ENCODE assay signal across 10 cellular contexts in genomic region chr18:8480506-8481328, GRCh38.
DNase-seq lines count a peak whose midpoint lies in the region; ATAC-seq and TF ChIP-seq lines count a peak whose summit lies in the region.
"Had no signal": no experiment of that assay in that cellular context is flagged by ENCODE, and none has a peak within 500 bp of the region (broad histone marks: within the 10 kb centered on the region; RNA-seq: fewer than 3 reads in every experiment).

No MANE protein-coding gene starts in this region.

- H2BK15ac ChIP-seq in IMR-90 (ENCODE audit: low read depth, low read length): no peak overlapping the region

- no peaks in the 10 kb centered on the region for H3K9me3 Mint-ChIP-seq in activated CD4-positive, alpha-beta T cell treated with anti-CD3 and anti-CD28 coated beads, Interleukin-2, amount 10 ng/mL, durations not matched to agents 7 days and 5 days
- H3K9me3 Mint-ChIP-seq: central memory CD8-positive, alpha-beta T cell; stimulated activated naive CD8-positive, alpha-beta T cell treated with anti-CD3 and anti-CD28 coated beads, Interleukin-15, Interleukin-2, amounts not matched to agents 100 ng/mL and 50 ng/mL, for 24 hours had no signal

- peak; percentile 93 for TF ChIP-seq RAD21 in IMR-90 (IDR thresholded peaks at IDR 0.05; ENCODE audit: low read length)

- TF ChIP-seq POLR2A in IMR-90 (IDR thresholded peaks at IDR 0.05; ENCODE audit: low read depth, low read length) (no peak), gastroesophageal sphincter (IDR thresholded peaks at IDR 0.05) (no peak)

- BruUV-seq in IMR-90 (replicated peaks; lab: Mats Ljungman, UMichigan): no TSS peak

- H3K18ac ChIP-seq in IMR-90 (ENCODE audit: low read depth, low read length): no peak overlapping the region

- no peak for TF ChIP-seq EP300 in gastroesophageal sphincter (IDR thresholded peaks at IDR 0.05)

- ATAC-seq in IMR-90 (ENCODE audit: low read depth) (peak; percentile 89), gastroesophageal sphincter (no peak)

- TF ChIP-seq CTCF in IMR-90 (conservative IDR thresholded peaks at IDR 0.05; ENCODE audit: low read depth, low read length) (peak; percentile 80), gastroesophageal sphincter (IDR thresholded peaks at IDR 0.05) (peak in 3 of 4 experiments; percentile 32 to 55 (median 35)), parathyroid adenoma (IDR thresholded peaks at IDR 0.05) (no peak)

- no peak overlapping the region for H2BK120ac ChIP-seq in IMR-90 (ENCODE audit: low read depth, low read length)

- CTCF ChIA-PET in IMR-90 (lab: Yijun Ruan, JAX): interaction anchor here (0.5 to 1.3 kb wide), 10 partner anchors 9 to 1958 kb away, joined by 3 to 5 read pairs (median 3); partner anchors contain the start of gene PTPRM
- CTCF ChIA-PET in activated CD4-positive, alpha-beta T cell treated with anti-CD3 and anti-CD28 coated beads, Interleukin-2, amount 10 ng/mL, durations not matched to agents 7 days and 5 days (lab: Charles Lee): no interaction called here

- H4K8ac ChIP-seq in IMR-90 (ENCODE audit: low read depth in 2 of 2, low read length in 2 of 2): no peak overlapping the region

- no peak overlapping the region for H2BK5ac ChIP-seq in IMR-90 (ENCODE audit: low read depth, low read length, poor library complexity, severe bottlenecking)

- no peaks in the 10 kb centered on the region for H3K9me1 ChIP-seq in IMR-90 (ENCODE audit: insufficient read depth, low read length)

- H2AFZ ChIP-seq in IMR-90 (replicated peaks; ENCODE audit: low read length, poor library complexity) (peak overlapping the region; percentile 8), parathyroid adenoma (peak overlapping the region; percentile 8)

- no peaks in the 10 kb centered on the region for H3K36me3 Mint-ChIP-seq in activated CD4-positive, alpha-beta T cell treated with anti-CD3 and anti-CD28 coated beads, Interleukin-2, amount 10 ng/mL, durations not matched to agents 7 days and 5 days (ENCODE audit: low read depth)

- in situ Hi-C loops in IMR-90 (cut with MboI; ENCODE audit: low sequenced_read_pairs): loop anchor here (10.0 kb wide), 1 partner anchor 1256 kb away; no protein-coding TSS in a partner anchor

- DNase-seq in AG20443 (ENCODE audit: low spot score): peak; percentile 70
- DNase-seq in IMR-90: peak; percentile 73
- DNase-seq in SK-N-MC (ENCODE audit: low read depth, low spot score): peak; percentile 2
- DNase-seq in GM19238 (ENCODE audit: insufficient read length, low spot score): no peak
- DNase-seq in activated CD4-positive, alpha-beta T cell treated with anti-CD3 and anti-CD28 coated beads, Interleukin-2, amount 10 ng/mL, durations not matched to agents 7 days and 5 days: no peak
- no peak for DNase-seq in DMS79 (lab: John Stamatoyannopoulos, UW)

- no peak overlapping the region for H3K4ac ChIP-seq in IMR-90 (ENCODE audit: low read depth, low read length)

- H3K23ac ChIP-seq in IMR-90 (ENCODE audit: low read depth, low read length): no peak overlapping the region

- H2AK9ac ChIP-seq in IMR-90 (replicated peaks; ENCODE audit: low read depth, low read length, poor library complexity): no peak overlapping the region

- no peaks in the 10 kb centered on the region for H3K79me2 ChIP-seq in parathyroid adenoma

- H2BK20ac ChIP-seq in IMR-90 (ENCODE audit: low read depth, low read length): no peak overlapping the region

- H3K4me1 Mint-ChIP-seq in activated CD4-positive, alpha-beta T cell treated with anti-CD3 and anti-CD28 coated beads, Interleukin-2, amount 10 ng/mL, durations not matched to agents 7 days and 5 days: no peaks in the 10 kb centered on the region

- dilution Hi-C loops in IMR-90 (cut with HindIII; ENCODE audit: low sequenced_read_pairs, unreplicated experiment): no loop called here

- H3K4me2 ChIP-seq in IMR-90 (ENCODE audit: low read depth, low read length) (no peak overlapping the region), parathyroid adenoma (ENCODE audit: low read length) (no peak overlapping the region)

- POLR2A ChIA-PET in IMR-90 (lab: Charles Lee; ENCODE audit: unreplicated experiment): no interaction called here
- POLR2A ChIA-PET in activated CD4-positive, alpha-beta T cell treated with anti-CD3 and anti-CD28 coated beads, Interleukin-2, amount 10 ng/mL, durations not matched to agents 7 days and 5 days (lab: Charles Lee): no interaction called here

- H2AK5ac ChIP-seq in IMR-90 (ENCODE audit: low read depth, low read length): no peak overlapping the region

- H4K91ac ChIP-seq in IMR-90 (ENCODE audit: insufficient read depth, low read depth, low read length): no peak overlapping the region

- no peak overlapping the region for H3K4me3 ChIP-seq in IMR-90 (ENCODE audit: insufficient read depth, low read depth, low read length)
- no peak overlapping the region for H3K4me3 ChIP-seq in SK-N-MC
- no peak overlapping the region for H3K4me3 ChIP-seq in gastroesophageal sphincter
- H3K4me3 ChIP-seq in parathyroid adenoma (ENCODE audit: low read depth, low read length): no peak overlapping the region

- H4K20me1 ChIP-seq in IMR-90 (ENCODE audit: insufficient read depth, low read length): no peaks in the 10 kb centered on the region; the same call in 1 of the 2 replicates

- H3K56ac ChIP-seq in IMR-90 (ENCODE audit: extremely low read depth, insufficient read depth, low read length): no peak overlapping the region

- H3K27ac ChIP-seq in IMR-90 (ENCODE audit: insufficient read depth, low read length): no peak overlapping the region
- no peak overlapping the region for H3K27ac ChIP-seq in SK-N-MC
- no peak overlapping the region for H3K27ac ChIP-seq in gastroesophageal sphincter
- H3K27ac ChIP-seq in parathyroid adenoma: no peak overlapping the region

- no peak overlapping the region for H4K5ac ChIP-seq in IMR-90 (ENCODE audit: low read depth, low read length)

- H3K4me1 ChIP-seq in IMR-90 (ENCODE audit: control insufficient read depth, insufficient read depth, low read length) (no peaks in the 10 kb centered on the region), gastroesophageal sphincter (no peaks in the 10 kb centered on the region), parathyroid adenoma (no peaks in the 10 kb centered on the region)

- H3K36me3 ChIP-seq in IMR-90 (ENCODE audit: control insufficient read depth, insufficient read depth, low read length): no peaks in the 10 kb centered on the region
- no peaks in the 10 kb centered on the region for H3K36me3 ChIP-seq in SK-N-MC (ENCODE audit: insufficient read depth, low read length)
- H3K36me3 ChIP-seq in gastroesophageal sphincter: no peaks in the 10 kb centered on the region
- no peaks in the 10 kb centered on the region for H3K36me3 ChIP-seq in parathyroid adenoma (ENCODE audit: control insufficient read depth, insufficient read depth, low read length)

- intact Hi-C loops in IMR-90 (cut with micrococcal nuclease): loop anchor here (1.0 to 5.0 kb wide), 5 partner anchors 398 to 1208 kb away; partner anchors contain the start of gene PTPRM

- H3K27me3 ChIP-seq in IMR-90 (ENCODE audit: control insufficient read depth, insufficient read depth, low read length) (peaks cover 24% of the 10 kb centered on the region), gastroesophageal sphincter (peaks cover 7% of the 10 kb centered on the region), parathyroid adenoma (ENCODE audit: control insufficient read depth, insufficient read depth, low read length) (no peaks in the 10 kb centered on the region)

- H3K27me3 Mint-ChIP-seq in activated CD4-positive, alpha-beta T cell treated with anti-CD3 and anti-CD28 coated beads, Interleukin-2, amount 10 ng/mL, durations not matched to agents 7 days and 5 days: peaks cover 9% of the 10 kb centered on the region

- no peaks in the 10 kb centered on the region for H3K79me1 ChIP-seq in IMR-90 (ENCODE audit: low read depth in 1 of 2, low read length in 2 of 2)

- WGBS in IMR-90 (ENCODE audit: extremely low coverage in 2 of 2, insufficient read length in 1 of 2), 2 experiments: no CpG with 5 or more reads among the region's 16 CpGs
- WGBS in gastroesophageal sphincter (ENCODE audit: low coverage in 1 of 2), 2 donors: 45 to 54% methylated on average over 14 to 16 of the region's 16 CpGs

- no peak overlapping the region for H3K14ac ChIP-seq in IMR-90 (replicated peaks; ENCODE audit: low read depth, low read length)

- no peak overlapping the region for H3K4me3 Mint-ChIP-seq in activated CD4-positive, alpha-beta T cell treated with anti-CD3 and anti-CD28 coated beads, Interleukin-2, amount 10 ng/mL, durations not matched to agents 7 days and 5 days
- H3K4me3 Mint-ChIP-seq: central memory CD8-positive, alpha-beta T cell; stimulated activated naive CD8-positive, alpha-beta T cell treated with anti-CD3 and anti-CD28 coated beads, Interleukin-15, Interleukin-2, amounts not matched to agents 100 ng/mL and 50 ng/mL, for 24 hours had no signal

- H3K9me3 ChIP-seq in IMR-90 (ENCODE audit: control insufficient read depth, insufficient read depth, low read length) (no peaks in the 10 kb centered on the region), SK-N-MC (ENCODE audit: low read depth, low read length) (no peaks in the 10 kb centered on the region), gastroesophageal sphincter (peaks cover 0 to 5% (median 0%) of the 10 kb centered on the region in 3 donors), parathyroid adenoma (ENCODE audit: control insufficient read depth, low read length) (no peaks in the 10 kb centered on the region)

- H3K27ac Mint-ChIP-seq in activated CD4-positive, alpha-beta T cell treated with anti-CD3 and anti-CD28 coated beads, Interleukin-2, amount 10 ng/mL, durations not matched to agents 7 days and 5 days: no peak overlapping the region
- H3K27ac Mint-ChIP-seq: stimulated activated naive CD8-positive, alpha-beta T cell treated with anti-CD3 and anti-CD28 coated beads, Interleukin-15, Interleukin-2, amounts not matched to agents 100 ng/mL and 50 ng/mL, for 24 hours had no signal

- H3K9ac ChIP-seq in IMR-90 (ENCODE audit: low read depth, low read length) (no peak overlapping the region), SK-N-MC (ENCODE audit: insufficient read length) (no peak overlapping the region), parathyroid adenoma (no peak overlapping the region)

TF ChIP-seq in IMR-90, 13 proteins besides CTCF, POLR2A, EP300 and RAD21:
- TF ChIP-seq FOS (IDR thresholded peaks at IDR 0.05; ENCODE audit: low read depth, low read length) (no peak), MAFK (IDR thresholded peaks at IDR 0.05; ENCODE audit: low read depth, low read length) (no peak), SMC3 (IDR thresholded peaks at IDR 0.05; ENCODE audit: low read depth, low read length) (peak; percentile 78)

Comparison
In these comparisons a context has a peak if more than half of its experiments do, and no peak if none do; other contexts are left out.
1. DNase-seq: peak in AG20443 (single experiment), IMR-90 (single experiment) and SK-N-MC (single experiment); none in GM19238 (single experiment), activated CD4-positive, alpha-beta T cell treated with anti-CD3 and anti-CD28 coated beads, Interleukin-2, amount 10 ng/mL, durations not matched to agents 7 days and 5 days (single experiment) and DMS79 (single experiment).